Comparison of ENCODE assay signal across 25 cellular contexts in the genomic region with DNA sequence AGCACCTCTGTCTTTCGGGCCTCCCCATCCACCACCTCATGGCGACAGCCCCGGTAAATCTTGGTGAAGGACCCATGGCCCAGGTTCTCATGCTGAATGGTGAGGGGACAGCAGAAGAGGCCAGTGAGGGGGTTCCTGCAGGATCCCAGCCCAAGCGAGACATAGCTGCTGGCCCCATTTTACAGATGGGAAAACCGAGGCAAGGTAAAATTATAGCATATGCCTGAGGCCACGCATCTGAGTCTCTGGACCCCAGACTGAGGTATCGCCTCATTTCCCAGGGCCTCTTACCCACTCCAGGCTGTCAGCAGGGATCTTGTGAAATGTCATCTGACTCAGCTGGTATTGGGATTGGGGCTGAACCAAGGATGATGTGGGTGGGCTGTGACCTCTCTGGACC. TPM values are rescaled to one million over a fixed set of nuclear protein-coding genes. Genes with fewer than 3 reads are reported as not detected.
"Had no signal": no experiment of that assay in that cellular context is flagged by ENCODE, and none has a peak within 500 bp of the region (broad histone marks: within the 10 kb centered on the region; RNA-seq: fewer than 3 reads in every experiment).

No MANE protein-coding gene starts in this region.

- H3K9me3 Mint-ChIP-seq: activated naive CD4-positive, alpha-beta T cell treated with anti-CD3 and anti-CD28 coated beads, Interleukin-2, amount 50 U/mL, for 72 hours; effector memory CD8-positive, alpha-beta T cell; mesothelial cell of epicardium; natural killer cell treated with Interleukin-12 subunit alpha and Interleukin-12 subunit beta and Interleukin-15 and Interleukin-18, amount 100 ng/mL, for 72 hours; T-helper 2 cell treated with Interferon-gamma antibody and Interleukin-4, amounts not matched to agents 5 μg/mL and 100 μg/mL, for 36 hours had no signal

- H3K27me3 ChIP-seq: colonic mucosa, neutrophil, pancreas, right atrium auricular region, testis, uterus had no signal

- H3K27me3 Mint-ChIP-seq: effector memory CD8-positive, alpha-beta T cell; natural killer cell treated with Interleukin-12 subunit alpha and Interleukin-12 subunit beta and Interleukin-15 and Interleukin-18, amount 100 ng/mL, for 72 hours had no signal

- ATAC-seq: activated naive CD4-positive, alpha-beta T cell treated with anti-CD3 and anti-CD28 coated beads, Interleukin-2, amount 50 U/mL, for 72 hours; effector memory CD8-positive, alpha-beta T cell; natural killer cell treated with Interleukin-12 subunit alpha and Interleukin-12 subunit beta and Interleukin-15 and Interleukin-18, amount 100 ng/mL, for 72 hours; pancreas; psoas muscle had no signal

- H3K36me3 ChIP-seq: colonic mucosa, left ventricle myocardium inferior, pancreas, right atrium auricular region, uterus had no signal

- H3K27ac Mint-ChIP-seq: mesothelial cell of epicardium; natural killer cell treated with Interleukin-12 subunit alpha and Interleukin-12 subunit beta and Interleukin-15 and Interleukin-18, amount 100 ng/mL, for 72 hours; T-helper 2 cell treated with Interferon-gamma antibody and Interleukin-4, amounts not matched to agents 5 μg/mL and 100 μg/mL, for 36 hours had no signal

- H3K36me3 Mint-ChIP-seq: mesothelial cell of epicardium had no signal

- H3K4me3 Mint-ChIP-seq: effector memory CD8-positive, alpha-beta T cell; mesothelial cell of epicardium; natural killer cell treated with Interleukin-12 subunit alpha and Interleukin-12 subunit beta and Interleukin-15 and Interleukin-18, amount 100 ng/mL, for 72 hours; T-helper 2 cell treated with Interferon-gamma antibody and Interleukin-4, amounts not matched to agents 5 μg/mL and 100 μg/mL, for 36 hours had no signal

- H3K9me3 ChIP-seq: colonic mucosa, esophagus muscularis mucosa, left ventricle myocardium inferior, neutrophil, pancreas, psoas muscle, right atrium auricular region, testis, uterus had no signal

- H3K4me3 ChIP-seq: colonic mucosa, dorsolateral prefrontal cortex, esophagus muscularis mucosa, left ventricle myocardium inferior, pancreas, psoas muscle, right atrium auricular region, testis, uterus had no signal

- DNase-seq: activated CD4-positive, CD25-positive, alpha-beta regulatory T cell treated with anti-CD3 and anti-CD28 coated beads, Interleukin-2, amount 50 U/mL, for 72 hours; activated CD8-positive, alpha-beta memory T cell treated with anti-CD3 and anti-CD28 coated beads, Interleukin-2, amount 50 U/mL, for 48 hours; colonic mucosa; dorsolateral prefrontal cortex; effector memory CD8-positive, alpha-beta T cell; hippocampal formation; left ventricle myocardium inferior; pancreas; psoas muscle; stimulated activated CD4-positive, alpha-beta T cell treated with anti-CD3 and anti-CD28 coated beads, Interleukin-12 subunit alpha, Interleukin-12 subunit beta, amount 100 ng/mL, for 4 hours; stimulated activated CD4-positive, alpha-beta T cell treated with anti-CD3 and anti-CD28 coated beads, Interleukin-4, amount 100 ng/mL, for 4 hours; testis; trophoblast cell; uterus had no signal

RNA-seq across cellular contexts. Expression of gene INSL3, which starts 16.7 kb away (rescaled TPM):
- total RNA-seq: astrocyte, colonic mucosa, esophagus muscularis mucosa, frontal cortex, left ventricle myocardium inferior, lung microvascular endothelial cell, pancreas, psoas muscle, right atrium auricular region, uterus had no signal

RNA-seq across cellular contexts. Expression of gene SLC5A5, which starts 33.8 kb away (rescaled TPM):
- total RNA-seq: astrocyte, colonic mucosa, left ventricle myocardium inferior, lung microvascular endothelial cell, mesothelial cell of epicardium, psoas muscle, right atrium auricular region, uterus had no signal

RNA-seq across cellular contexts. Expression of gene B3GNT3, which starts 43.0 kb away (rescaled TPM):
- total RNA-seq: activated CD8-positive, alpha-beta memory T cell treated with anti-CD3 and anti-CD28 coated beads for 36 hours; frontal cortex; left ventricle myocardium inferior; lung microvascular endothelial cell; mesothelial cell of epicardium; natural killer cell treated with Interleukin-12 subunit alpha and Interleukin-12 subunit beta and Interleukin-15 and Interleukin-18, amount 100 ng/mL, for 72 hours; right atrium auricular region had no signal
